In the genomic region with DNA sequence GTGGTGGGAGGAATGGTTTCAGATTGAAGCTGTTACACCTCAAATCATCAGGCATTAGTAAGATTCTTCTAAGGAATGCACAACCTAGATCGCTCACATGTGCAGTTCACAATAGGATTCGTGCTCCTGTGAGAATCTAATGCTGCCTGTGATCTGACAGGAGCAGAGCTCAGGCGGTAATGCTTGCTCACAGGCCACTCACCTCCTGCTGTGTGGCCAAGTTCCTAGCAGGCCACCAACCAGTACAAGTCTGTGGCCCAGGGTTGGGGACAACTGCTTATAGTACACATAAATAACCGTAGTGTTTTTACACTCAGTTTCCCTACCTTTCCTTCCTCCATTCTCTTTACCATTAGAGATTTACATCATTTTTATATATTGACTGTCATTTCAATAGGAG, we compare ENCODE assay signal across 1 cellular context.
TF ChIP-seq lines count a peak whose summit lies in the region.

No MANE protein-coding gene starts in this region.

TF ChIP-seq in GM23338, 12 proteins besides CTCF, POLR2A, EP300 and RAD21 (continued from another document):
- TF ChIP-seq, protein P1, sequence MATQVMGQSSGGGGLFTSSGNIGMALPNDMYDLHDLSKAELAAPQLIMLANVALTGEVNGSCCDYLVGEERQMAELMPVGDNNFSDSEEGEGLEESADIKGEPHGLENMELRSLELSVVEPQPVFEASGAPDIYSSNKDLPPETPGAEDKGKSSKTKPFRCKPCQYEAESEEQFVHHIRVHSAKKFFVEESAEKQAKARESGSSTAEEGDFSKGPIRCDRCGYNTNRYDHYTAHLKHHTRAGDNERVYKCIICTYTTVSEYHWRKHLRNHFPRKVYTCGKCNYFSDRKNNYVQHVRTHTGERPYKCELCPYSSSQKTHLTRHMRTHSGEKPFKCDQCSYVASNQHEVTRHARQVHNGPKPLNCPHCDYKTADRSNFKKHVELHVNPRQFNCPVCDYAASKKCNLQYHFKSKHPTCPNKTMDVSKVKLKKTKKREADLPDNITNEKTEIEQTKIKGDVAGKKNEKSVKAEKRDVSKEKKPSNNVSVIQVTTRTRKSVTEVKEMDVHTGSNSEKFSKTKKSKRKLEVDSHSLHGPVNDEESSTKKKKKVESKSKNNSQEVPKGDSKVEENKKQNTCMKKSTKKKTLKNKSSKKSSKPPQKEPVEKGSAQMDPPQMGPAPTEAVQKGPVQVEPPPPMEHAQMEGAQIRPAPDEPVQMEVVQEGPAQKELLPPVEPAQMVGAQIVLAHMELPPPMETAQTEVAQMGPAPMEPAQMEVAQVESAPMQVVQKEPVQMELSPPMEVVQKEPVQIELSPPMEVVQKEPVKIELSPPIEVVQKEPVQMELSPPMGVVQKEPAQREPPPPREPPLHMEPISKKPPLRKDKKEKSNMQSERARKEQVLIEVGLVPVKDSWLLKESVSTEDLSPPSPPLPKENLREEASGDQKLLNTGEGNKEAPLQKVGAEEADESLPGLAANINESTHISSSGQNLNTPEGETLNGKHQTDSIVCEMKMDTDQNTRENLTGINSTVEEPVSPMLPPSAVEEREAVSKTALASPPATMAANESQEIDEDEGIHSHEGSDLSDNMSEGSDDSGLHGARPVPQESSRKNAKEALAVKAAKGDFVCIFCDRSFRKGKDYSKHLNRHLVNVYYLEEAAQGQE (IDR thresholded peaks at IDR 0.05; ENCODE audit: unreplicated experiment): no peak
- TF ChIP-seq, protein P2, sequence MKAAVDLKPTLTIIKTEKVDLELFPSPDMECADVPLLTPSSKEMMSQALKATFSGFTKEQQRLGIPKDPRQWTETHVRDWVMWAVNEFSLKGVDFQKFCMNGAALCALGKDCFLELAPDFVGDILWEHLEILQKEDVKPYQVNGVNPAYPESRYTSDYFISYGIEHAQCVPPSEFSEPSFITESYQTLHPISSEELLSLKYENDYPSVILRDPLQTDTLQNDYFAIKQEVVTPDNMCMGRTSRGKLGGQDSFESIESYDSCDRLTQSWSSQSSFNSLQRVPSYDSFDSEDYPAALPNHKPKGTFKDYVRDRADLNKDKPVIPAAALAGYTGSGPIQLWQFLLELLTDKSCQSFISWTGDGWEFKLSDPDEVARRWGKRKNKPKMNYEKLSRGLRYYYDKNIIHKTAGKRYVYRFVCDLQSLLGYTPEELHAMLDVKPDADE (IDR thresholded peaks at IDR 0.05): no peak
- TF ChIP-seq EZH2phosphoT487 (IDR thresholded peaks at IDR 0.05; ENCODE audit: unreplicated experiment) (no peak), EZH2 (IDR thresholded peaks at IDR 0.05; ENCODE audit: low read depth, unreplicated experiment) (no peak), NANOG (IDR thresholded peaks at IDR 0.05; ENCODE audit: borderline replicate concordance) (no peak), CREB1 (CRISPR knock-in tag; IDR thresholded peaks at IDR 0.05; ENCODE audit: low read depth) (no peak), ZNF331 (CRISPR knock-in tag; IDR thresholded peaks at IDR 0.05; ENCODE audit: low read depth) (no peak)
TF ChIP-seq in GM23338: peak in this region for 0.
